Comparison of ENCODE assay signal across 9 cellular contexts in the genomic region with DNA sequence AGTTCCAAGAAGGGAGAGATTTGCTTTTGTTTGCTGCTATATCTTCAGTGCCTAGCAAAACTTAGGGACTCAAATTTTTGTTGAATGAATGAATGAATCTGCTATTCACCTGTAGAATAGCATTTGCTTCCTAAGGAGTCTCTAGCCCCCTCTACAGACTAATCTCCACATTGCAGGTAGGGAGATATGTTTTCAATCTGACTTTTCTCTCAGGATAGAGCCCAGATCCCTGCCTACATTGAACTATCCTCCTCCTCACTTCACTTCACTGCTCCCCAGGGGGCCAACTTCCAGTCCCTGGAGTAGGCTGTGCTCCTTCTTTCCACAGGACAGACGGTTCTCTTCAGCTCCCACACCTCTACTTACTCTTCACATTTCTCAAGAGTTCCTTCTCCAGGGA.
DNase-seq lines count a peak whose midpoint lies in the region; ATAC-seq and TF ChIP-seq lines count a peak whose summit lies in the region.
"Had no signal": no experiment of that assay in that cellular context is flagged by ENCODE, and none has a peak within 500 bp of the region (broad histone marks: within the 10 kb centered on the region; RNA-seq: fewer than 3 reads in every experiment).

No MANE protein-coding gene starts in this region.

- peak; percentile 58 for ATAC-seq in HG02938 (IDR thresholded peaks at IDR 0.05; ENCODE audit: unreplicated experiment)
- ATAC-seq in left lung, result peak; percentile 16
- ATAC-seq in Right ventricle myocardium superior (ENCODE audit: poor library complexity), result no peak
- ATAC-seq: mucosa of descending colon had no signal

- H3K27me3 ChIP-seq in adrenal gland (no peaks in the 10 kb centered on the region), left lung (no peaks in the 10 kb centered on the region)

- H3K27me3 Mint-ChIP-seq in mesothelial cell of epicardium (ENCODE audit: low read depth), result no peaks in the 10 kb centered on the region

- peak; percentile 3 for DNase-seq in GDM1 (lab: John Stamatoyannopoulos, UW)
- DNase-seq in adrenal gland, result no peak
- DNase-seq in left lung, result no peak
- DNase-seq in mesothelial cell of epicardium (ENCODE audit: low spot score in 2 of 2, unreplicated experiment in 2 of 2), result no peak
- DNase-seq in activated naive CD4-positive, alpha-beta T cell treated with Interleukin-2 at 50 U/mL for 16 hours, result no peak
- no peak for DNase-seq in T1000 (lab: John Stamatoyannopoulos, UW)
- no peak for DNase-seq in Right ventricle myocardium superior

- H3K9me3 ChIP-seq in adrenal gland (replicated peaks in 1 of 3) (no peaks in the 10 kb centered on the region), left lung (no peaks in the 10 kb centered on the region)
- H3K9me3 ChIP-seq: mucosa of descending colon had no signal

- no peak overlapping the region for H3K4me3 Mint-ChIP-seq in mesothelial cell of epicardium

- TF ChIP-seq CTCF in adrenal gland (IDR thresholded peaks at IDR 0.05), result peak in 4 of 6 experiments; percentile 21 to 36 (median 28)
- no peak for TF ChIP-seq CTCF in left lung (IDR thresholded peaks at IDR 0.05)
- no peak for TF ChIP-seq CTCF in mesothelial cell of epicardium (IDR thresholded peaks at IDR 0.05; ENCODE audit: unreplicated experiment)

- TF ChIP-seq POLR2A in adrenal gland (IDR thresholded peaks at IDR 0.05), result no peak

- H3K4me1 ChIP-seq in adrenal gland (replicated peaks in 1 of 2) (peaks cover 2 to 3% of the 10 kb centered on the region in 2 donors), left lung (no peaks in the 10 kb centered on the region)

- H3K27ac ChIP-seq in adrenal gland, result no peak overlapping the region
- H3K27ac ChIP-seq in left lung, result no peak overlapping the region

- H3K36me3 ChIP-seq in adrenal gland (replicated peaks in 1 of 2) (no peaks in the 10 kb centered on the region), left lung (no peaks in the 10 kb centered on the region)

- H3K4me1 Mint-ChIP-seq in mesothelial cell of epicardium, result peaks cover 9% of the 10 kb centered on the region

- no peak overlapping the region for H3K4me3 ChIP-seq in adrenal gland
- no peak overlapping the region for H3K4me3 ChIP-seq in left lung
- H3K4me3 ChIP-seq: mucosa of descending colon had no signal

- peaks cover 14% of the 10 kb centered on the region for H3K9me3 Mint-ChIP-seq in mesothelial cell of epicardium

- 60 to 91% (median 74%) methylated on average over 1 of the region's 1 CpG for WGBS in adrenal gland, 4 donors

- H3K36me3 Mint-ChIP-seq in mesothelial cell of epicardium, result no peaks in the 10 kb centered on the region

- intact Hi-C loops in adrenal gland (cut with DNase I), result no loop called here
- intact Hi-C loops in left lung (cut with DNase I), result no loop called here
- intact Hi-C loops in Right ventricle myocardium superior (cut with DNase I), result no loop called here

- no peak overlapping the region for H3K27ac Mint-ChIP-seq in mesothelial cell of epicardium

Comparison
In these comparisons a context has a peak if more than half of its experiments do, and no peak if none do; other contexts are left out.
1. CTCF ChIP-seq: peak in adrenal gland (4 of 6); none in left lung (0 of 2) and mesothelial cell of epicardium (single experiment).